1 cellular context compared by ENCODE assay signal in the genomic region with DNA sequence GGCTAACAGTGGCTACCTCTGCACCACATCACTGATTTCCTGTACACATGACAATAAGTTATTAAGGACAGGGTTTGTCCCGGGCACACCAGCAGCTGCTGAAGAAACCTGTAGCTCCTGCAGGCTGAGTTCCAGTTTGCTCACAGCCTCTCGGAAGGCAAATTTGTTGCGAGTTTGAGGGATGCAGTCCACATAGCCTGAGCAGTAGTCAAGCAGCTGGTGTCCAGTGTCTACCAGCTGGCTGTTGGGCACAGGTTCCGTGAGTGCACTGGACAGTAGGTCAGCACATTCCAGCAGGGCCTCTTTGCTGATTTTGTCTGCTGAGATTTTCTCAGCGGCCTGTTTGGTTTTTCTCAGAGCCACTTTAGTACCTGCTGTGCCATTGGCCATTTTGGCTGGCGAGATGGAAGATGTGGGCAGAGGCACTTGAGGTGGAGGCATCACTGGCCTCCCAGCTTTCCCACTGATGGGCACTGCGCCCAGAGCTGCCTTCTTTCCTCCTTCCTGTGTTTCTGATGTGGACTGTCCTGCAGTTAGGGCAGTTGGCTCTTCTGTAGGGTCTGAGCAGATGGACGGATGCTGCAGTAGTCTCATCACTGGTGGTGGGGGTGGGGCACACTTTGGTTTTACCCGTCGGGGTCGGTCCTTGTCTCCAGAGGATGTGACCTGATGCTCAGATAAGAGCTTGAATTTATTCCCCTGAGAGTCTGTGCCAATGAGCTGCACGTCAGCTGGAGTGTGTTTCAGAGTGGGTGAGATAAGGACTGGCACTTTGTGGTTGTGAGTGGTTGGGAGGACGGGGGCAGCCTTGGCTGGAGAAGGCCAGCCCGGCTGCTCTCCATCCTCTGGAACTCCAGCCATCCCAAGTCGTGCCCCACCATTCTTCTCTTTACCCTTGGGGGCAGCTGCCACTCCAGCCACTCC.
TF ChIP-seq lines count a peak whose summit lies in the region.

No MANE protein-coding gene starts in this region.

TF ChIP-seq in HepG2, 621 proteins besides CTCF, POLR2A, EP300 and RAD21:
- no peak for TF ChIP-seq KAT2B (IDR thresholded peaks at IDR 0.05; ENCODE audit: borderline replicate concordance, low read depth, low read length)
- no peak for TF ChIP-seq PHF5A (CRISPR knock-in tag; IDR thresholded peaks at IDR 0.05; ENCODE audit: low read depth, unreplicated experiment)
- no peak for TF ChIP-seq ZNF430 (CRISPR knock-in tag; IDR thresholded peaks at IDR 0.05)
- TF ChIP-seq ZBTB8A (CRISPR knock-in tag; IDR thresholded peaks at IDR 0.05; ENCODE audit: borderline replicate concordance, low read depth): no peak
- TF ChIP-seq FOXJ3 (CRISPR knock-in tag; IDR thresholded peaks at IDR 0.05; ENCODE audit: borderline replicate concordance): no peak
- TF ChIP-seq TAF1 (CRISPR knock-in tag; IDR thresholded peaks at IDR 0.05): no peak
- TF ChIP-seq, protein P1, sequence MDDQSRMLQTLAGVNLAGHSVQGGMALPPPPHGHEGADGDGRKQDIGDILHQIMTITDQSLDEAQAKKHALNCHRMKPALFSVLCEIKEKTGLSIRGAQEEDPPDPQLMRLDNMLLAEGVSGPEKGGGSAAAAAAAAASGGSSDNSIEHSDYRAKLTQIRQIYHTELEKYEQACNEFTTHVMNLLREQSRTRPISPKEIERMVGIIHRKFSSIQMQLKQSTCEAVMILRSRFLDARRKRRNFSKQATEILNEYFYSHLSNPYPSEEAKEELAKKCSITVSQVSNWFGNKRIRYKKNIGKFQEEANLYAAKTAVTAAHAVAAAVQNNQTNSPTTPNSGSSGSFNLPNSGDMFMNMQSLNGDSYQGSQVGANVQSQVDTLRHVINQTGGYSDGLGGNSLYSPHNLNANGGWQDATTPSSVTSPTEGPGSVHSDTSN (CRISPR knock-in tag; IDR thresholded peaks at IDR 0.05; ENCODE audit: borderline replicate concordance): no peak
- TF ChIP-seq ZNF589 (CRISPR knock-in tag; conservative IDR thresholded peaks at IDR 0.05): no peak
- no peak for TF ChIP-seq ZNF547 (CRISPR knock-in tag; IDR thresholded peaks at IDR 0.05)
- TF ChIP-seq ZNF772 (CRISPR knock-in tag; IDR thresholded peaks at IDR 0.05): no peak
- no peak for TF ChIP-seq KAT7 (CRISPR knock-in tag; IDR thresholded peaks at IDR 0.05; ENCODE audit: borderline replicate concordance)
- TF ChIP-seq HDAC1 (CRISPR knock-in tag; IDR thresholded peaks at IDR 0.05): no peak
- TF ChIP-seq GATAD2A (CRISPR knock-in tag; IDR thresholded peaks at IDR 0.05): no peak
- no peak for TF ChIP-seq ZZZ3 (CRISPR knock-in tag; IDR thresholded peaks at IDR 0.05; ENCODE audit: borderline replicate concordance)
- no peak for TF ChIP-seq NPAS2 (CRISPR knock-in tag; IDR thresholded peaks at IDR 0.05; ENCODE audit: borderline replicate concordance)
- TF ChIP-seq ETS1 (CRISPR knock-in tag; IDR thresholded peaks at IDR 0.05): no peak
- TF ChIP-seq ESRRA (CRISPR knock-in tag; IDR thresholded peaks at IDR 0.05; ENCODE audit: low read depth): no peak
- no peak for TF ChIP-seq PCBP2 (optimal IDR thresholded peaks at IDR 0.05; ENCODE audit: low read depth, low read length, poor library complexity, severe bottlenecking)
- TF ChIP-seq ZNF574 (CRISPR knock-in tag; IDR thresholded peaks at IDR 0.05): no peak
- no peak for TF ChIP-seq RAD51 (IDR thresholded peaks at IDR 0.05; ENCODE audit: borderline replicate concordance)
